In genomic region chr16:81511371-81511770, GRCh38 we compare ENCODE assay signal across 16 cellular contexts.
DNase-seq lines count a peak whose midpoint lies in the region; ATAC-seq and TF ChIP-seq lines count a peak whose summit lies in the region.
"Had no signal": no experiment of that assay in that cellular context is flagged by ENCODE, and none has a peak within 500 bp of the region (broad histone marks: within the 10 kb centered on the region; RNA-seq: fewer than 3 reads in every experiment).

No MANE protein-coding gene starts in this region.

- POLR2A ChIA-PET in RWPE1 (lab: Yijun Ruan, JAX; ENCODE audit: low non-redundant PET) = no interaction called here

- H3K27me3 ChIP-seq in neutrophil = no peaks in the 10 kb centered on the region
- H3K27me3 ChIP-seq: hepatocyte had no signal

- H3K36me3 ChIP-seq in neutrophil = peaks cover 4% of the 10 kb centered on the region

- CTCF ChIA-PET in RWPE1 (lab: Yijun Ruan, JAX) = no interaction called here

- H3K9me3 ChIP-seq in neutrophil = no peaks in the 10 kb centered on the region
- H3K9me3 ChIP-seq: psoas muscle had no signal

- TF ChIP-seq CTCF in RWPE1 (conservative IDR thresholded peaks at IDR 0.05; ENCODE audit: low read depth) (no peak), epithelial cell of esophagus (IDR thresholded peaks at IDR 0.05; ENCODE audit: insufficient read depth, low read depth, low read length, missing control alignments) (no peak), neutrophil (IDR thresholded peaks at IDR 0.05) (no peak)

- H3K4me1 ChIP-seq in neutrophil (ENCODE audit: control insufficient read depth in 1 of 2, insufficient read depth in 1 of 2, low read depth in 1 of 2, low read length in 1 of 2) = peaks cover 44 to 49% of the 10 kb centered on the region in 2 experiments

- H3K4me3 ChIP-seq in epithelial cell of esophagus (ENCODE audit: low read length) (no peak overlapping the region), neutrophil (ENCODE audit: low read depth in 1 of 2, low read length in 1 of 2) (no peak overlapping the region)
- H3K4me3 ChIP-seq: hepatocyte, psoas muscle had no signal

- peak; percentile 88 for DNase-seq in EL
- DNase-seq in RWPE1 (ENCODE audit: low spot score) = peak; percentile 20
- DNase-seq in epithelial cell of esophagus (ENCODE audit: low read depth) = peak; percentile 77
- no peak for DNase-seq in ecto neural progenitor cell (ENCODE audit: low spot score)
- no peak for DNase-seq in central memory CD4-positive, alpha-beta T cell
- no peak for DNase-seq in RPMI8226
- DNase-seq: activated CD4-positive, alpha-beta T cell treated with anti-CD3 and anti-CD28 coated beads, Interleukin-2, amount 50 U/mL, for 4 hours; activated gamma-delta T cell treated with Interleukin-2 at 50 U/mL for 16 hours; CD4-positive, alpha-beta memory T cell; midbrain; NCI-H2171; T-helper 2 cell had no signal

- H3K27ac ChIP-seq in RWPE1 (peak overlapping the region; percentile 23; the same call in 1 of the 2 replicates), neutrophil (peak overlapping the region; percentile 70)
- H3K27ac ChIP-seq: hepatocyte, psoas muscle had no signal

- ATAC-seq in HG02759 (IDR thresholded peaks at IDR 0.05; ENCODE audit: unreplicated experiment) = no peak
- ATAC-seq: psoas muscle had no signal

Comparison
In these comparisons a context has a peak if more than half of its experiments do, and no peak if none do; other contexts are left out.
1. DNase-seq: peak in EL (single experiment), RWPE1 (single experiment) and epithelial cell of esophagus (single experiment); none in ecto neural progenitor cell (single experiment), central memory CD4-positive, alpha-beta T cell (single experiment) and RPMI8226 (single experiment).